ENCODE assay signal across 15 cellular contexts in genomic region chr5:154817815-154818214, GRCh38. TPM values are rescaled to one million over a fixed set of nuclear protein-coding genes. Genes with fewer than 3 reads are reported as not detected.
DNase-seq lines count a peak whose midpoint lies in the region; TF ChIP-seq lines count a peak whose summit lies in the region.
"Had no signal": no experiment of that assay in that cellular context is flagged by ENCODE, and none has a peak within 500 bp of the region (broad histone marks: within the 10 kb centered on the region; RNA-seq: fewer than 3 reads in every experiment).

No MANE protein-coding gene starts in this region.

- H3K4me3 ChIP-seq in HEK293 (ENCODE audit: low read depth, low read length) (no peak overlapping the region), rectal smooth muscle tissue (ENCODE audit: low read length) (no peak overlapping the region), neural progenitor cell (no peak overlapping the region)
- H3K4me3 ChIP-seq: BLaER1 treated with 17β-estradiol and CSF1 and Interleukin-3, amounts not matched to agents 10 nM and 100 nM; MG63 had no signal

- DNase-seq in activated naive CD4-positive, alpha-beta T cell treated with anti-CD3 and anti-CD28 coated beads, Interleukin-2, amount 10 ng/mL, durations not matched to agents 7 days and 5 days = no peak
- DNase-seq in erythroblast (lab: John Stamatoyannopoulos, UW) (no peak), NCI-H345 treated with DMSO at 0.1 percent for 48 hours (lab: John Stamatoyannopoulos, UW; ENCODE audit: unreplicated experiment) (no peak), HT-29 (ENCODE audit: low spot score) (no peak), neural progenitor cell (ENCODE audit: low spot score) (no peak)
- DNase-seq: CD8-positive, alpha-beta memory T cell; DMS79; HCEC 1CT; MG63; NCI-H1092; NCI-H524 had no signal

- TF ChIP-seq CTCF in HEK293 (tag by site-specific recombination; IDR thresholded peaks at IDR 0.05) (no peak), neural progenitor cell (IDR thresholded peaks at IDR 0.05) (no peak)

- no peak overlapping the region for H3K27ac ChIP-seq in HEK293 (ENCODE audit: extremely low read depth, low read depth, low read length)
- peak overlapping the region; percentile 10 for H3K27ac ChIP-seq in rectal smooth muscle tissue (ENCODE audit: low read depth, low read length)
- H3K27ac ChIP-seq in neural progenitor cell = no peak overlapping the region
- H3K27ac ChIP-seq: BLaER1 treated with 17β-estradiol and CSF1 and Interleukin-3, amounts not matched to agents 10 nM and 100 nM had no signal

- H3K4me3 Mint-ChIP-seq in activated naive CD4-positive, alpha-beta T cell treated with anti-CD3 and anti-CD28 coated beads, Interleukin-2, amount 50 U/mL, for 24 hours = no peak overlapping the region
- H3K4me3 Mint-ChIP-seq in activated naive CD4-positive, alpha-beta T cell treated with anti-CD3 and anti-CD28 coated beads, Interleukin-2, amount 10 ng/mL, durations not matched to agents 7 days and 5 days = no peak overlapping the region
- no peak overlapping the region for H3K4me3 Mint-ChIP-seq in neural progenitor cell
- H3K4me3 Mint-ChIP-seq: CD8-positive, alpha-beta memory T cell had no signal

- no peak overlapping the region for H3K4me2 ChIP-seq in neural progenitor cell
- H3K4me2 ChIP-seq: BLaER1 treated with 17β-estradiol and CSF1 and Interleukin-3, amounts not matched to agents 10 nM and 100 nM had no signal

- no peaks in the 10 kb centered on the region for H3K79me2 ChIP-seq in neural progenitor cell (ENCODE audit: low read depth)

- no peak overlapping the region for H2AFZ ChIP-seq in neural progenitor cell (replicated peaks)

- peaks cover 7% of the 10 kb centered on the region for H3F3A ChIP-seq in neural progenitor cell (ENCODE audit: low read depth)

- TF ChIP-seq POLR2A in erythroblast (IDR thresholded peaks at IDR 0.05; ENCODE audit: low read length) = peak; percentile 18

- peaks cover 45% of the 10 kb centered on the region for H3K4me1 Mint-ChIP-seq in activated naive CD4-positive, alpha-beta T cell treated with anti-CD3 and anti-CD28 coated beads, Interleukin-2, amount 50 U/mL, for 24 hours
- peaks cover 33% of the 10 kb centered on the region for H3K4me1 Mint-ChIP-seq in activated naive CD4-positive, alpha-beta T cell treated with anti-CD3 and anti-CD28 coated beads, Interleukin-2, amount 10 ng/mL, durations not matched to agents 7 days and 5 days
- peaks cover 11% of the 10 kb centered on the region for H3K4me1 Mint-ChIP-seq in neural progenitor cell

- peak overlapping the region; percentile 35 for H3K27ac Mint-ChIP-seq in activated naive CD4-positive, alpha-beta T cell treated with anti-CD3 and anti-CD28 coated beads, Interleukin-2, amount 50 U/mL, for 24 hours
- no peak overlapping the region for H3K27ac Mint-ChIP-seq in activated naive CD4-positive, alpha-beta T cell treated with anti-CD3 and anti-CD28 coated beads, Interleukin-2, amount 10 ng/mL, durations not matched to agents 7 days and 5 days
- H3K27ac Mint-ChIP-seq in neural progenitor cell = no peak overlapping the region

- H3K36me3 Mint-ChIP-seq in activated naive CD4-positive, alpha-beta T cell treated with anti-CD3 and anti-CD28 coated beads, Interleukin-2, amount 50 U/mL, for 24 hours = peaks cover 18% of the 10 kb centered on the region
- peaks cover 52% of the 10 kb centered on the region for H3K36me3 Mint-ChIP-seq in activated naive CD4-positive, alpha-beta T cell treated with anti-CD3 and anti-CD28 coated beads, Interleukin-2, amount 10 ng/mL, durations not matched to agents 7 days and 5 days
- H3K36me3 Mint-ChIP-seq in neural progenitor cell = peaks cover 53% of the 10 kb centered on the region

- H3K9me3 ChIP-seq in HEK293 (ENCODE audit: control insufficient read depth, insufficient read depth, low read depth, low read length) (no peaks in the 10 kb centered on the region), neural progenitor cell (ENCODE audit: low read depth) (no peaks in the 10 kb centered on the region)
- H3K9me3 ChIP-seq: BLaER1 treated with 17β-estradiol and CSF1 and Interleukin-3, amounts not matched to agents 10 nM and 100 nM; MG63 had no signal

- POLR2A ChIA-PET in HEK293 (lab: Yijun Ruan, JAX) = no interaction called here

- no peaks in the 10 kb centered on the region for H3K27me3 ChIP-seq in rectal smooth muscle tissue (ENCODE audit: control insufficient read depth, insufficient read depth, low read length)
- no peaks in the 10 kb centered on the region for H3K27me3 ChIP-seq in neural progenitor cell
- H3K27me3 ChIP-seq: BLaER1 treated with 17β-estradiol and CSF1 and Interleukin-3, amounts not matched to agents 10 nM and 100 nM; MG63 had no signal

- H3K27me3 Mint-ChIP-seq in activated naive CD4-positive, alpha-beta T cell treated with anti-CD3 and anti-CD28 coated beads, Interleukin-2, amount 50 U/mL, for 24 hours = no peaks in the 10 kb centered on the region
- no peaks in the 10 kb centered on the region for H3K27me3 Mint-ChIP-seq in activated naive CD4-positive, alpha-beta T cell treated with anti-CD3 and anti-CD28 coated beads, Interleukin-2, amount 10 ng/mL, durations not matched to agents 7 days and 5 days
- peaks cover 5% of the 10 kb centered on the region for H3K27me3 Mint-ChIP-seq in neural progenitor cell (ENCODE audit: insufficient read depth, low read depth)
- H3K27me3 Mint-ChIP-seq: CD8-positive, alpha-beta memory T cell had no signal

- H3K4me1 ChIP-seq in HEK293 (ENCODE audit: control insufficient read depth, insufficient read depth, low read length) (no peaks in the 10 kb centered on the region), rectal smooth muscle tissue (ENCODE audit: control insufficient read depth, insufficient read depth, low read length) (no peaks in the 10 kb centered on the region), neural progenitor cell (peaks cover 19% of the 10 kb centered on the region)

- H3K36me3 ChIP-seq in HEK293 (ENCODE audit: control insufficient read depth in 2 of 2, insufficient read depth in 1 of 2, low read length in 2 of 2) (peaks cover 28 to 94% of the 10 kb centered on the region in 2 experiments), rectal smooth muscle tissue (ENCODE audit: control insufficient read depth, insufficient read depth, low read length) (peaks cover 45% of the 10 kb centered on the region), neural progenitor cell (no peaks in the 10 kb centered on the region)

- no peak overlapping the region for H3K9ac ChIP-seq in rectal smooth muscle tissue (ENCODE audit: low read length)
- H3K9ac ChIP-seq in neural progenitor cell = no peak overlapping the region
- H3K9ac ChIP-seq: BLaER1 treated with 17β-estradiol and CSF1 and Interleukin-3, amounts not matched to agents 10 nM and 100 nM had no signal

- CTCF ChIA-PET in activated naive CD4-positive, alpha-beta T cell treated with anti-CD3 and anti-CD28 coated beads, Interleukin-2, amount 10 ng/mL, durations not matched to agents 7 days and 5 days (lab: Charles Lee) = no interaction called here
- CTCF ChIA-PET in HEK293 (lab: Yijun Ruan, JAX) = no interaction called here

- peaks cover 31% of the 10 kb centered on the region for H4K20me1 ChIP-seq in neural progenitor cell (ENCODE audit: low read depth)

- H3K9me3 Mint-ChIP-seq in activated naive CD4-positive, alpha-beta T cell treated with anti-CD3 and anti-CD28 coated beads, Interleukin-2, amount 50 U/mL, for 24 hours = no peaks in the 10 kb centered on the region
- H3K9me3 Mint-ChIP-seq in activated naive CD4-positive, alpha-beta T cell treated with anti-CD3 and anti-CD28 coated beads, Interleukin-2, amount 10 ng/mL, durations not matched to agents 7 days and 5 days = no peaks in the 10 kb centered on the region
- no peaks in the 10 kb centered on the region for H3K9me3 Mint-ChIP-seq in neural progenitor cell
- H3K9me3 Mint-ChIP-seq: CD8-positive, alpha-beta memory T cell had no signal

TF ChIP-seq in HEK293, 187 proteins besides CTCF, POLR2A, EP300 and RAD21 (continues in another document):
- TF ChIP-seq ZNF114 (tag by site-specific recombination; IDR thresholded peaks at IDR 0.05) (no peak), TSHZ1 (tag by site-specific recombination; IDR thresholded peaks at IDR 0.05; ENCODE audit: borderline replicate concordance) (no peak)

RNA-seq across cellular contexts. Expression of gene FAXDC2, which starts 32.6 kb away (rescaled TPM):
- total RNA-seq in HT-29 (2014; rRNA removed; shearing (Covaris generic)) = 3.5 and 3.6 TPM in 2 replicates
- total RNA-seq in neural progenitor cell (ENCODE audit: low replicate concordance) = 7.3 and 9.2 TPM in 2 replicates

RNA-seq across cellular contexts. Expression of gene CNOT8, which starts 40.6 kb away (rescaled TPM):
- total RNA-seq in HT-29 (2014; rRNA removed; shearing (Covaris generic)) = 40.7 and 42.9 TPM in 2 replicates
- total RNA-seq in neural progenitor cell (ENCODE audit: low replicate concordance) = 81.8 and 90.8 TPM in 2 replicates
